Comparison of ENCODE assay signal across 1 cellular context in genomic region chr9:95242613-95243012, GRCh38.
TF ChIP-seq lines count a peak whose summit lies in the region.

No MANE protein-coding gene starts in this region.

TF ChIP-seq in HepG2, 621 proteins besides CTCF, POLR2A, EP300 and RAD21 (continued from another document):
- TF ChIP-seq ZSCAN12 (CRISPR knock-in tag; IDR thresholded peaks at IDR 0.05) (no peak), MIER3 (CRISPR knock-in tag; IDR thresholded peaks at IDR 0.05; ENCODE audit: borderline replicate concordance) (no peak), PRPF4 (IDR thresholded peaks at IDR 0.05; ENCODE audit: low read depth, low read length, poor library complexity, severe bottlenecking) (no peak), WIZ (CRISPR knock-in tag; IDR thresholded peaks at IDR 0.05) (no peak), ZNF441 (CRISPR knock-in tag; IDR thresholded peaks at IDR 0.05; ENCODE audit: borderline replicate concordance) (no peak), ZNF562 (CRISPR knock-in tag; IDR thresholded peaks at IDR 0.05; ENCODE audit: borderline replicate concordance) (no peak), ATRX (CRISPR knock-in tag; IDR thresholded peaks at IDR 0.05; ENCODE audit: borderline replicate concordance) (no peak), ZBTB8A (CRISPR knock-in tag; IDR thresholded peaks at IDR 0.05; ENCODE audit: borderline replicate concordance, low read depth) (no peak), ZNF616 (CRISPR knock-in tag; IDR thresholded peaks at IDR 0.05; ENCODE audit: low read depth) (no peak), ELF1 (CRISPR knock-in tag; IDR thresholded peaks at IDR 0.05) (no peak), FOXA3 (CRISPR knock-in tag; IDR thresholded peaks at IDR 0.05) (peak; percentile 33; the same call in 1 of the 2 replicates), POLR2G (IDR thresholded peaks at IDR 0.05; ENCODE audit: low read depth, low read length) (no peak), CEBPG (CRISPR knock-in tag; IDR thresholded peaks at IDR 0.05) (0 out of 2 replicates have a peak, but pooled peaks have one; percentile 33), ZNF33A (CRISPR knock-in tag; IDR thresholded peaks at IDR 0.05; ENCODE audit: borderline replicate concordance) (no peak), CEBPB (IDR thresholded peaks at IDR 0.05; ENCODE audit: borderline replicate concordance, low read depth, low read length) (peak; percentile 76; the same call in 1 of the 2 replicates), UBTF (CRISPR knock-in tag; IDR thresholded peaks at IDR 0.05) (no peak), ZNF646 (CRISPR knock-in tag; IDR thresholded peaks at IDR 0.05) (no peak), BRD4 (CRISPR knock-in tag; IDR thresholded peaks at IDR 0.05) (no peak), ZNF281 (CRISPR knock-in tag; IDR thresholded peaks at IDR 0.05; ENCODE audit: borderline replicate concordance) (no peak), MTF1 (CRISPR knock-in tag; IDR thresholded peaks at IDR 0.05) (no peak), ZNF550 (CRISPR knock-in tag; IDR thresholded peaks at IDR 0.05; ENCODE audit: borderline replicate concordance) (no peak), HIC2 (CRISPR knock-in tag; IDR thresholded peaks at IDR 0.05; ENCODE audit: low read depth) (0 out of 2 replicates have a peak, but pooled peaks have one; percentile 32), TOPORS (CRISPR knock-in tag; IDR thresholded peaks at IDR 0.05) (no peak), HHEX (CRISPR knock-in tag; IDR thresholded peaks at IDR 0.05) (no peak), NBN (conservative IDR thresholded peaks at IDR 0.05) (no peak), ARNT2 (CRISPR knock-in tag; IDR thresholded peaks at IDR 0.05; ENCODE audit: low read depth) (no peak), ZNF24 (IDR thresholded peaks at IDR 0.05) (no peak), ZNF512B (CRISPR knock-in tag; IDR thresholded peaks at IDR 0.05; ENCODE audit: borderline replicate concordance) (no peak), ERF (CRISPR knock-in tag; IDR thresholded peaks at IDR 0.05) (no peak), HNRNPUL1 (IDR thresholded peaks at IDR 0.05; ENCODE audit: low read depth, low read length) (no peak), NR2F6 (IDR thresholded peaks at IDR 0.05) (no peak), NR2F6 (CRISPR knock-in tag; IDR thresholded peaks at IDR 0.05) (no peak), TEF (CRISPR knock-in tag; IDR thresholded peaks at IDR 0.05) (no peak), ZNF557 (CRISPR knock-in tag; IDR thresholded peaks at IDR 0.05) (no peak), PAXIP1 (CRISPR knock-in tag; conservative IDR thresholded peaks at IDR 0.05) (0 out of 2 replicates have a peak, but pooled peaks have one; percentile 26), SP5 (CRISPR knock-in tag; IDR thresholded peaks at IDR 0.05; ENCODE audit: borderline replicate concordance, low read depth) (no peak), RFX1 (IDR thresholded peaks at IDR 0.05) (no peak), KAT2B (IDR thresholded peaks at IDR 0.05; ENCODE audit: borderline replicate concordance, low read depth, low read length) (no peak), ZNF7 (CRISPR knock-in tag; IDR thresholded peaks at IDR 0.05) (no peak; the same call in 1 of the 2 replicates), SOX13 (IDR thresholded peaks at IDR 0.05) (no peak), SOX13 (CRISPR knock-in tag; conservative IDR thresholded peaks at IDR 0.05 in 1 of 2, IDR thresholded peaks at IDR 0.05 in 1 of 2) (no peak)
